13 cellular contexts compared by ENCODE assay signal in the genomic region with DNA sequence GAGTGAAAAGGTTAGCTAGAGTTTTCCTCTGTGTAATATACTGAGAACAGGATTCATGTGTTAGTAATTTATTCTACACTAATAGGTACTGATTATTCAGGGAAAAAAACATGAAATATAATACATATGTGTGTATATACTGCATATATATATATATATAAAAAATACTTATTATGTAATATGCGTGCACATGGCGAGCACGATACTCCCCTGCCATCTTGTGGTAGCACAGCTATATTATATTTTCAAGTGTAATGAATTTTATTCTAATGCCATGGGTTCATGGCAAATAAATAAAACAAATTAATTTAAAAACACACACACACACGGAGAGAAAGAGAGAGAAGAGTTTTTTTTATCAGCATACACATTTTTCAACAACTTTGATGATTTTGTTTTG.
A peak's percentile ranks its signal among the peaks of the same experiment; 100 is the strongest.
DNase-seq lines count a peak whose midpoint lies in the region; ATAC-seq and TF ChIP-seq lines count a peak whose summit lies in the region.
"Had no signal": no experiment of that assay in that cellular context is flagged by ENCODE, and none has a peak within 500 bp of the region (broad histone marks: within the 10 kb centered on the region; RNA-seq: fewer than 3 reads in every experiment).

No MANE protein-coding gene starts in this region.

- CTCF ChIA-PET in naive thymus-derived CD4-positive, alpha-beta T cell (lab: Charles Lee): interaction anchor here (0.6 to 1.0 kb wide), 2 partner anchors 92 to 1061 kb away, joined by 3 read pairs; no protein-coding TSS in a partner anchor

- TF ChIP-seq CTCF in LNCaP clone FGC (IDR thresholded peaks at IDR 0.05; ENCODE audit: control insufficient read depth, extremely low read depth, insufficient read depth): peak; percentile 60
- peak; percentile 41 for TF ChIP-seq CTCF in brain microvascular endothelial cell (IDR thresholded peaks at IDR 0.05; ENCODE audit: low read depth, low read length, missing control alignments)
- TF ChIP-seq CTCF in osteocyte (IDR thresholded peaks at IDR 0.05): peak; percentile 39

- no peaks in the 10 kb centered on the region for H3K36me3 ChIP-seq in brain microvascular endothelial cell (replicated peaks)
- no peaks in the 10 kb centered on the region for H3K36me3 ChIP-seq in naive thymus-derived CD4-positive, alpha-beta T cell (ENCODE audit: control insufficient read depth in 2 of 3, insufficient read depth in 3 of 3, low read length in 3 of 3)
- H3K36me3 ChIP-seq: BLaER1 had no signal

- H3K9me3 ChIP-seq in naive thymus-derived CD4-positive, alpha-beta T cell (ENCODE audit: control insufficient read depth in 2 of 3, low read length in 3 of 3): no peaks in the 10 kb centered on the region
- H3K9me3 ChIP-seq: BLaER1 had no signal

- ATAC-seq in naive thymus-derived CD4-positive, alpha-beta T cell: no peak
- ATAC-seq: left cardiac atrium; stimulated activated naive B cell treated with anti-CD40 and anti-IgM and Interleukin-4, amounts not matched to agents 10 μg/mL and 1 μg/mL and 100 μg/mL, for 72 hours had no signal

- H3K4me3 Mint-ChIP-seq in osteocyte (ENCODE audit: unreplicated experiment): no peak overlapping the region
- no peak overlapping the region for H3K4me3 Mint-ChIP-seq in naive thymus-derived CD4-positive, alpha-beta T cell
- no peak overlapping the region for H3K4me3 Mint-ChIP-seq in activated T-helper 1 cell treated with anti-CD3 and anti-CD28 coated beads, Interleukin-12 subunit alpha, Interleukin-12 subunit beta, Interleukin-2, Interleukin-4 antibody, amounts not matched to agents 30 ng/mL and 10 ng/mL and 1 ng/mL, durations not matched to agents 14 hours and 24 hours and 36 hours
- H3K4me3 Mint-ChIP-seq: stimulated activated naive B cell treated with anti-CD40 and anti-IgM and Interleukin-4, amounts not matched to agents 10 μg/mL and 1 μg/mL and 100 μg/mL, for 72 hours had no signal

- POLR2A ChIA-PET in naive thymus-derived CD4-positive, alpha-beta T cell (lab: Charles Lee): no interaction called here

- H3K4me3 ChIP-seq in LNCaP clone FGC (ENCODE audit: low read depth, low read length): no peak overlapping the region
- H3K4me3 ChIP-seq in brain microvascular endothelial cell (ENCODE audit: low read depth, low read length): no peak overlapping the region
- H3K4me3 ChIP-seq in naive thymus-derived CD4-positive, alpha-beta T cell (ENCODE audit: low read length): no peak overlapping the region
- H3K4me3 ChIP-seq: BLaER1, skin epidermis had no signal

- no peak overlapping the region for H3K27ac ChIP-seq in brain microvascular endothelial cell
- no peak overlapping the region for H3K27ac ChIP-seq in naive thymus-derived CD4-positive, alpha-beta T cell (ENCODE audit: low read depth, low read length)
- H3K27ac ChIP-seq: BLaER1, skin epidermis had no signal

- no peaks in the 10 kb centered on the region for H3K36me3 Mint-ChIP-seq in osteocyte (ENCODE audit: unreplicated experiment)
- no peaks in the 10 kb centered on the region for H3K36me3 Mint-ChIP-seq in naive thymus-derived CD4-positive, alpha-beta T cell
- H3K36me3 Mint-ChIP-seq in activated T-helper 1 cell treated with anti-CD3 and anti-CD28 coated beads, Interleukin-12 subunit alpha, Interleukin-12 subunit beta, Interleukin-2, Interleukin-4 antibody, amounts not matched to agents 30 ng/mL and 10 ng/mL and 1 ng/mL, durations not matched to agents 14 hours and 24 hours and 36 hours (ENCODE audit: low read depth): no peaks in the 10 kb centered on the region
- H3K36me3 Mint-ChIP-seq: stimulated activated naive B cell treated with anti-CD40 and anti-IgM and Interleukin-4, amounts not matched to agents 10 μg/mL and 1 μg/mL and 100 μg/mL, for 72 hours had no signal

- H3K27me3 ChIP-seq in brain microvascular endothelial cell (replicated peaks): no peaks in the 10 kb centered on the region
- H3K27me3 ChIP-seq in naive thymus-derived CD4-positive, alpha-beta T cell (ENCODE audit: control insufficient read depth in 2 of 2, insufficient read depth in 2 of 2, low read length in 2 of 2): no peaks in the 10 kb centered on the region
- H3K27me3 ChIP-seq: BLaER1 had no signal

- intact Hi-C loops in naive thymus-derived CD4-positive, alpha-beta T cell (cut with micrococcal nuclease): no loop called here
- intact Hi-C loops in activated T-helper 1 cell treated with anti-CD3 and anti-CD28 coated beads, Interleukin-12 subunit alpha, Interleukin-12 subunit beta, Interleukin-2, Interleukin-4 antibody, amounts not matched to agents 30 ng/mL and 10 ng/mL and 1 ng/mL, durations not matched to agents 14 hours and 24 hours and 36 hours (cut with micrococcal nuclease): no loop called here

- DNase-seq in NCI-H748 (lab: John Stamatoyannopoulos, UW; ENCODE audit: unreplicated experiment) (peak; percentile 8), NCI-H748 treated with DMSO at 0.1 percent for 48 hours (lab: John Stamatoyannopoulos, UW) (no peak), LNCaP clone FGC (ENCODE audit: low read depth) (peak; percentile 22), brain microvascular endothelial cell (no peak), osteocyte (ENCODE audit: extremely low spot score, unreplicated experiment) (no peak), COLO668 (lab: John Stamatoyannopoulos, UW; ENCODE audit: unreplicated experiment) (no peak)
- no peak for DNase-seq in naive thymus-derived CD4-positive, alpha-beta T cell
- no peak for DNase-seq in activated T-helper 1 cell treated with anti-CD3 and anti-CD28 coated beads, Interleukin-12 subunit alpha, Interleukin-12 subunit beta, Interleukin-2, Interleukin-4 antibody, amounts not matched to agents 30 ng/mL and 10 ng/mL and 1 ng/mL, durations not matched to agents 14 hours and 24 hours and 36 hours (ENCODE audit: low spot score)
- DNase-seq: left cardiac atrium; NCI-H2029; stimulated activated naive B cell treated with anti-CD40 and anti-IgM and Interleukin-4, amounts not matched to agents 10 μg/mL and 1 μg/mL and 100 μg/mL, for 72 hours had no signal

- no peaks in the 10 kb centered on the region for H3K9me3 Mint-ChIP-seq in osteocyte (ENCODE audit: unreplicated experiment)
- H3K9me3 Mint-ChIP-seq in naive thymus-derived CD4-positive, alpha-beta T cell: no peaks in the 10 kb centered on the region
- no peaks in the 10 kb centered on the region for H3K9me3 Mint-ChIP-seq in activated T-helper 1 cell treated with anti-CD3 and anti-CD28 coated beads, Interleukin-12 subunit alpha, Interleukin-12 subunit beta, Interleukin-2, Interleukin-4 antibody, amounts not matched to agents 30 ng/mL and 10 ng/mL and 1 ng/mL, durations not matched to agents 14 hours and 24 hours and 36 hours
- H3K9me3 Mint-ChIP-seq: stimulated activated naive B cell treated with anti-CD40 and anti-IgM and Interleukin-4, amounts not matched to agents 10 μg/mL and 1 μg/mL and 100 μg/mL, for 72 hours had no signal

- H3K4me1 Mint-ChIP-seq in osteocyte (ENCODE audit: unreplicated experiment): no peaks in the 10 kb centered on the region
- no peaks in the 10 kb centered on the region for H3K4me1 Mint-ChIP-seq in naive thymus-derived CD4-positive, alpha-beta T cell
- no peaks in the 10 kb centered on the region for H3K4me1 Mint-ChIP-seq in activated T-helper 1 cell treated with anti-CD3 and anti-CD28 coated beads, Interleukin-12 subunit alpha, Interleukin-12 subunit beta, Interleukin-2, Interleukin-4 antibody, amounts not matched to agents 30 ng/mL and 10 ng/mL and 1 ng/mL, durations not matched to agents 14 hours and 24 hours and 36 hours (ENCODE audit: low read depth)
- H3K4me1 Mint-ChIP-seq: stimulated activated naive B cell treated with anti-CD40 and anti-IgM and Interleukin-4, amounts not matched to agents 10 μg/mL and 1 μg/mL and 100 μg/mL, for 72 hours had no signal

- H3K27ac Mint-ChIP-seq in osteocyte (ENCODE audit: unreplicated experiment): no peak overlapping the region
- H3K27ac Mint-ChIP-seq in naive thymus-derived CD4-positive, alpha-beta T cell: no peak overlapping the region
- H3K27ac Mint-ChIP-seq in activated T-helper 1 cell treated with anti-CD3 and anti-CD28 coated beads, Interleukin-12 subunit alpha, Interleukin-12 subunit beta, Interleukin-2, Interleukin-4 antibody, amounts not matched to agents 30 ng/mL and 10 ng/mL and 1 ng/mL, durations not matched to agents 14 hours and 24 hours and 36 hours: no peak overlapping the region
- H3K27ac Mint-ChIP-seq: stimulated activated naive B cell treated with anti-CD40 and anti-IgM and Interleukin-4, amounts not matched to agents 10 μg/mL and 1 μg/mL and 100 μg/mL, for 72 hours had no signal

- H3K4me1 ChIP-seq in naive thymus-derived CD4-positive, alpha-beta T cell (ENCODE audit: control insufficient read depth in 2 of 2, insufficient read depth in 2 of 2, low read length in 2 of 2): no peaks in the 10 kb centered on the region
- H3K4me1 ChIP-seq: BLaER1 had no signal

- in situ Hi-C loops in brain microvascular endothelial cell (cut with HindIII; ENCODE audit: low pct_ligation_motif_present, low sequenced_read_pairs): no loop called here

- peaks cover 43% of the 10 kb centered on the region for H3K27me3 Mint-ChIP-seq in osteocyte (ENCODE audit: unreplicated experiment)
- H3K27me3 Mint-ChIP-seq in naive thymus-derived CD4-positive, alpha-beta T cell: peaks cover 0 to 6% (median 2%) of the 10 kb centered on the region in 5 donors
- no peaks in the 10 kb centered on the region for H3K27me3 Mint-ChIP-seq in activated T-helper 1 cell treated with anti-CD3 and anti-CD28 coated beads, Interleukin-12 subunit alpha, Interleukin-12 subunit beta, Interleukin-2, Interleukin-4 antibody, amounts not matched to agents 30 ng/mL and 10 ng/mL and 1 ng/mL, durations not matched to agents 14 hours and 24 hours and 36 hours (ENCODE audit: insufficient read depth)

Comparison
In these comparisons a context has a peak if more than half of its experiments do, and no peak if none do; other contexts are left out.
1. DNase-seq: peak in NCI-H748 (single experiment) and LNCaP clone FGC (single experiment); none in NCI-H748 treated with DMSO at 0.1 percent for 48 hours (single experiment), brain microvascular endothelial cell (single experiment), osteocyte (single experiment), naive thymus-derived CD4-positive, alpha-beta T cell (0 of 9), COLO668 (single experiment) and activated T-helper 1 cell treated with anti-CD3 and anti-CD28 coated beads, Interleukin-12 subunit alpha, Interleukin-12 subunit beta, Interleukin-2, Interleukin-4 antibody, amounts not matched to agents 30 ng/mL and 10 ng/mL and 1 ng/mL, durations not matched to agents 14 hours and 24 hours and 36 hours (single experiment).
2. Peak in every context shown above with its lines, with median percentiles within 50 percentile points of each other: CTCF ChIP-seq.